In the genomic region with DNA sequence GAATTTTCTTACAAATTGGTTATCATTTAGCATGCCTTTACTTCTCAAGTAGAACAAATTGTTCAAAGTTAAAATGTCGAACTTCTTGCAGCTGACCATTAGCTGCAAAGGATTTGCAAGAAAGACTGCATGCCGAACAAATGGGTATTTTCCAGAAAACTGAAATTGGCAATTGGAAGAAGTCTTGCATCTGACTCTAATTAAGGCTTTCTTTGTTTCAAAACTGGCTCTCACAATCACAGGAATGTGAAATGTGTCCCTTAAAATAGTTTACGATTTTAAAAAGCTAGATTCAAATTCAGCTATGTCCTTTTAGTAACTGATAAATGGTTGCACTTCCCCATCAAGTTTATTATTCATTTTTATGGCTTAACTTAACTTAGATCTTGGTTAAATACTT, we compare ENCODE assay signal across 19 cellular contexts.
"Had no signal": no experiment of that assay in that cellular context is flagged by ENCODE, and none has a peak within 500 bp of the region (broad histone marks: within the 10 kb centered on the region; RNA-seq: fewer than 3 reads in every experiment).

No MANE protein-coding gene starts in this region.

- H3K4me1 ChIP-seq: ascending aorta, esophagus muscularis mucosa, thyroid gland, uterus had no signal

- H3K27ac ChIP-seq: ascending aorta, coronary artery, esophagus muscularis mucosa, thyroid gland, uterus, VCaP had no signal

- H3K4me1 Mint-ChIP-seq: activated naive CD4-positive, alpha-beta T cell treated with anti-CD3 and anti-CD28 coated beads, Interleukin-2, amount 10 ng/mL, durations not matched to agents 7 days and 5 days; activated naive CD8-positive, alpha-beta T cell treated with anti-CD3 and anti-CD28 coated beads, Interleukin-2, amount 50 U/mL, for 24 hours; memory B cell; stimulated activated naive B cell treated with anti-CD40 and anti-IgM and Interleukin-4, amounts not matched to agents 10 μg/mL and 1 μg/mL and 100 μg/mL, for 72 hours had no signal

- H3K27ac Mint-ChIP-seq: activated naive CD4-positive, alpha-beta T cell treated with anti-CD3 and anti-CD28 coated beads, Interleukin-2, amount 10 ng/mL, durations not matched to agents 7 days and 5 days; activated naive CD8-positive, alpha-beta T cell treated with anti-CD3 and anti-CD28 coated beads, Interleukin-2, amount 50 U/mL, for 24 hours; memory B cell; progenitor cell of endocrine pancreas; stimulated activated naive B cell treated with anti-CD40 and anti-IgM and Interleukin-4, amounts not matched to agents 10 μg/mL and 1 μg/mL and 100 μg/mL, for 72 hours had no signal

- DNase-seq: activated CD4-positive, alpha-beta T cell treated with anti-CD3 and anti-CD28 coated beads, Interleukin-2, amount 50 U/mL, for 1 hour; activated CD4-positive, CD25-positive, alpha-beta regulatory T cell treated with anti-CD3 and anti-CD28 coated beads, Interleukin-2, amount 50 U/mL, for 72 hours; activated CD8-positive, alpha-beta memory T cell treated with anti-CD3 and anti-CD28 coated beads, Interleukin-2, amount 50 U/mL, for 4 hours; activated effector memory CD4-positive, alpha-beta T cell treated with Interleukin-2 at 50 U/mL for 16 hours; activated naive CD4-positive, alpha-beta T cell treated with anti-CD3 and anti-CD28 coated beads, Interleukin-2, amount 10 ng/mL, durations not matched to agents 7 days and 5 days; activated naive CD8-positive, alpha-beta T cell treated with anti-CD3 and anti-CD28 coated beads, Interleukin-2, amount 50 U/mL, for 24 hours; activated T-cell treated with anti-CD3 and anti-CD28 coated beads, Interleukin-2, amount 50 U/mL, for 48 hours; effector CD4-positive, alpha-beta T cell; left ventricle myocardium superior; occipital lobe; stimulated activated naive B cell treated with anti-CD40 and anti-IgM and Interleukin-4, amounts not matched to agents 10 μg/mL and 1 μg/mL and 100 μg/mL, for 72 hours; thyroid gland; uterus had no signal

- H3K27me3 Mint-ChIP-seq: activated naive CD4-positive, alpha-beta T cell treated with anti-CD3 and anti-CD28 coated beads, Interleukin-2, amount 10 ng/mL, durations not matched to agents 7 days and 5 days; activated naive CD8-positive, alpha-beta T cell treated with anti-CD3 and anti-CD28 coated beads, Interleukin-2, amount 50 U/mL, for 24 hours; memory B cell; progenitor cell of endocrine pancreas; stimulated activated naive B cell treated with anti-CD40 and anti-IgM and Interleukin-4, amounts not matched to agents 10 μg/mL and 1 μg/mL and 100 μg/mL, for 72 hours had no signal

- H3K9me3 Mint-ChIP-seq: activated naive CD4-positive, alpha-beta T cell treated with anti-CD3 and anti-CD28 coated beads, Interleukin-2, amount 10 ng/mL, durations not matched to agents 7 days and 5 days; activated naive CD8-positive, alpha-beta T cell treated with anti-CD3 and anti-CD28 coated beads, Interleukin-2, amount 50 U/mL, for 24 hours; memory B cell; stimulated activated naive B cell treated with anti-CD40 and anti-IgM and Interleukin-4, amounts not matched to agents 10 μg/mL and 1 μg/mL and 100 μg/mL, for 72 hours had no signal

- ATAC-seq: activated naive CD8-positive, alpha-beta T cell treated with anti-CD3 and anti-CD28 coated beads, Interleukin-2, amount 50 U/mL, for 24 hours; left ventricle myocardium superior; stimulated activated naive B cell treated with anti-CD40 and anti-IgM and Interleukin-4, amounts not matched to agents 10 μg/mL and 1 μg/mL and 100 μg/mL, for 72 hours had no signal

- H3K4me3 ChIP-seq: ascending aorta, coronary artery, esophagus muscularis mucosa, thyroid gland, uterus had no signal

- H3K36me3 ChIP-seq: ascending aorta, esophagus muscularis mucosa, thyroid gland, uterus had no signal

- H3K36me3 Mint-ChIP-seq: activated naive CD4-positive, alpha-beta T cell treated with anti-CD3 and anti-CD28 coated beads, Interleukin-2, amount 10 ng/mL, durations not matched to agents 7 days and 5 days; memory B cell; stimulated activated naive B cell treated with anti-CD40 and anti-IgM and Interleukin-4, amounts not matched to agents 10 μg/mL and 1 μg/mL and 100 μg/mL, for 72 hours had no signal

- H3K4me3 Mint-ChIP-seq: activated naive CD4-positive, alpha-beta T cell treated with anti-CD3 and anti-CD28 coated beads, Interleukin-2, amount 10 ng/mL, durations not matched to agents 7 days and 5 days; activated naive CD8-positive, alpha-beta T cell treated with anti-CD3 and anti-CD28 coated beads, Interleukin-2, amount 50 U/mL, for 24 hours; memory B cell; stimulated activated naive B cell treated with anti-CD40 and anti-IgM and Interleukin-4, amounts not matched to agents 10 μg/mL and 1 μg/mL and 100 μg/mL, for 72 hours had no signal

- H3K9me3 ChIP-seq: ascending aorta, esophagus muscularis mucosa, thyroid gland, uterus had no signal

- H3K27me3 ChIP-seq: ascending aorta, esophagus muscularis mucosa, thyroid gland, uterus had no signal
